Comparison of ENCODE assay signal across 11 cellular contexts in genomic region chr1:111475706-111476105, GRCh38. TPM values are rescaled to one million over a fixed set of nuclear protein-coding genes. Genes with fewer than 3 reads are reported as not detected.
DNase-seq lines count a peak whose midpoint lies in the region; ATAC-seq and TF ChIP-seq lines count a peak whose summit lies in the region.
"Had no signal": no experiment of that assay in that cellular context is flagged by ENCODE, and none has a peak within 500 bp of the region (broad histone marks: within the 10 kb centered on the region; RNA-seq: fewer than 3 reads in every experiment).

No MANE protein-coding gene starts in this region.

- TF ChIP-seq CTCF in esophagus muscularis mucosa (IDR thresholded peaks at IDR 0.05) (no peak), suprapubic skin (IDR thresholded peaks at IDR 0.05) (no peak)

- H3K4me3 ChIP-seq in esophagus muscularis mucosa = peak overlapping the region in 1 of 4 donors; percentile 32
- H3K4me3 ChIP-seq in suprapubic skin = peak overlapping the region; percentile 7

- ATAC-seq in HG02870 (IDR thresholded peaks at IDR 0.05; ENCODE audit: unreplicated experiment) = no peak

- peak overlapping the region; percentile 39 for H3K4me3 Mint-ChIP-seq in activated naive CD4-positive, alpha-beta T cell treated with anti-CD3 and anti-CD28 coated beads for 36 hours
- H3K4me3 Mint-ChIP-seq: nephron progenitor cell had no signal

- H3K36me3 Mint-ChIP-seq in activated naive CD4-positive, alpha-beta T cell treated with anti-CD3 and anti-CD28 coated beads for 36 hours (ENCODE audit: low read depth) = peaks cover 15% of the 10 kb centered on the region

- H3K27ac ChIP-seq in esophagus muscularis mucosa (replicated peaks in 1 of 4) = no peak overlapping the region
- H3K27ac ChIP-seq in suprapubic skin = no peak overlapping the region

- no peaks in the 10 kb centered on the region for H3K27me3 Mint-ChIP-seq in activated naive CD4-positive, alpha-beta T cell treated with anti-CD3 and anti-CD28 coated beads for 36 hours (ENCODE audit: low read depth)

- H3K9me3 Mint-ChIP-seq in activated naive CD4-positive, alpha-beta T cell treated with anti-CD3 and anti-CD28 coated beads for 36 hours = no peaks in the 10 kb centered on the region
- H3K9me3 Mint-ChIP-seq: nephron progenitor cell had no signal

- H3K36me3 ChIP-seq in esophagus muscularis mucosa = peaks cover 0 to 29% (median 19%) of the 10 kb centered on the region in 4 donors
- H3K36me3 ChIP-seq in suprapubic skin = no peaks in the 10 kb centered on the region

- DNase-seq in activated naive CD4-positive, alpha-beta T cell treated with anti-CD3 and anti-CD28 coated beads for 36 hours = peak; percentile 50
- no peak for DNase-seq in activated naive CD4-positive, alpha-beta T cell treated with anti-CD3 and anti-CD28 coated beads, Interleukin-2, amount 50 U/mL, for 16 hours
- peak; percentile 18 for DNase-seq in NCI-H187 treated with DMSO at 0.1 percent for 48 hours (lab: John Stamatoyannopoulos, UW)
- DNase-seq in esophagus muscularis mucosa (ENCODE audit: extremely low spot score) = peak; percentile 39
- DNase-seq in suprapubic skin (ENCODE audit: low spot score in 2 of 2) = no peak
- no peak for DNase-seq in SHP77 treated with DMSO at 0.1 percent for 48 hours (lab: John Stamatoyannopoulos, UW)
- no peak for DNase-seq in NCI-H2171 treated with DMSO at 0.1 percent for 48 hours (lab: John Stamatoyannopoulos, UW)
- DNase-seq: NCI-H146, nephron progenitor cell had no signal

- H3K9me3 ChIP-seq in esophagus muscularis mucosa = no peaks in the 10 kb centered on the region
- no peaks in the 10 kb centered on the region for H3K9me3 ChIP-seq in suprapubic skin

- intact Hi-C loops in activated naive CD4-positive, alpha-beta T cell treated with anti-CD3 and anti-CD28 coated beads for 36 hours (cut with micrococcal nuclease) = loop anchor here (1.0 kb wide), 2 partner anchors 21 to 32 kb away; no protein-coding TSS in a partner anchor
- intact Hi-C loops in esophagus muscularis mucosa (cut with DNase I) = no loop called here

- TF ChIP-seq EP300 in esophagus muscularis mucosa (IDR thresholded peaks at IDR 0.05) (no peak), suprapubic skin (IDR thresholded peaks at IDR 0.05) (no peak)

- peaks cover 43% of the 10 kb centered on the region for H3K4me1 Mint-ChIP-seq in activated naive CD4-positive, alpha-beta T cell treated with anti-CD3 and anti-CD28 coated beads for 36 hours (ENCODE audit: low read depth)

- CTCF ChIA-PET in activated naive CD4-positive, alpha-beta T cell treated with anti-CD3 and anti-CD28 coated beads for 36 hours (lab: Charles Lee) = interaction anchor here (0.5 to 3.8 kb wide), 5 partner anchors 9 to 272 kb away, joined by 3 to 27 read pairs (median 6); no protein-coding TSS in a partner anchor

- TF ChIP-seq POLR2A in esophagus muscularis mucosa (IDR thresholded peaks at IDR 0.05; ENCODE audit: low read depth) (no peak), suprapubic skin (IDR thresholded peaks at IDR 0.05) (no peak)

- H3K4me1 ChIP-seq in esophagus muscularis mucosa = peaks cover 5 to 27% (median 5%) of the 10 kb centered on the region in 4 donors
- H3K4me1 ChIP-seq in suprapubic skin = peaks cover 5% of the 10 kb centered on the region

- 79% methylated on average over 5 of the region's 5 CpGs for WGBS in esophagus muscularis mucosa
- WGBS in suprapubic skin = 86% methylated on average over 5 of the region's 5 CpGs

- H3K27me3 ChIP-seq in esophagus muscularis mucosa (no peaks in the 10 kb centered on the region), suprapubic skin (no peaks in the 10 kb centered on the region)

- H3K27ac Mint-ChIP-seq in activated naive CD4-positive, alpha-beta T cell treated with anti-CD3 and anti-CD28 coated beads for 36 hours = peak overlapping the region; percentile 96
- H3K27ac Mint-ChIP-seq: nephron progenitor cell had no signal

RNA-seq across cellular contexts. Expression of gene C1orf162, which starts 1.9 kb away (rescaled TPM):
- total RNA-seq in activated naive CD4-positive, alpha-beta T cell treated with anti-CD3 and anti-CD28 coated beads for 36 hours = 1 to 10 TPM; 6.4 to 8.2 TPM
- total RNA-seq in esophagus muscularis mucosa (10 to 100 TPM in 3 of 4 donors, 1 to 10 TPM in 1; 7.5 to 23.0 (median 12.2) TPM), suprapubic skin (10 to 100 TPM in 1 of 4 donors, 1 to 10 TPM in 3; 3.4 to 12.2 (median 5.9) TPM)

RNA-seq across cellular contexts. Expression of gene ATP5PB, which starts 26.4 kb away (rescaled TPM):
- total RNA-seq in activated naive CD4-positive, alpha-beta T cell treated with anti-CD3 and anti-CD28 coated beads for 36 hours = 100 to 1,000 TPM; 324 to 331 TPM
- total RNA-seq in esophagus muscularis mucosa (100 to 1,000 TPM; 177 to 203 (median 192) TPM), suprapubic skin (100 to 1,000 TPM in 3 of 4 donors, 10 to 100 TPM in 1; 79.6 to 154 (median 140) TPM)

RNA-seq across cellular contexts. Expression of gene WDR77, which starts 26.6 kb away (rescaled TPM):
- 10 to 100 TPM; 43.1 to 48.8 TPM for total RNA-seq in activated naive CD4-positive, alpha-beta T cell treated with anti-CD3 and anti-CD28 coated beads for 36 hours
- total RNA-seq in esophagus muscularis mucosa (10 to 100 TPM; 20.8 to 27.6 (median 25.7) TPM), suprapubic skin (10 to 100 TPM; 22.8 to 34.7 (median 33.4) TPM)

RNA-seq across cellular contexts. Expression of gene ADORA3, which starts 27.7 kb away (rescaled TPM):
- not detected for total RNA-seq in activated naive CD4-positive, alpha-beta T cell treated with anti-CD3 and anti-CD28 coated beads for 36 hours
- total RNA-seq in esophagus muscularis mucosa (10 to 100 TPM in 1 of 4 donors, 1 to 10 TPM in 3; 4.9 to 13.3 (median 5.1) TPM), suprapubic skin (1 to 10 TPM in 1 of 4 donors, under 1 TPM in 2, not detected in 1; 0.64 to 2.0 (median 0.85) TPM)

RNA-seq across cellular contexts. Expression of gene TMIGD3, which starts 27.7 kb away (rescaled TPM):
- total RNA-seq in activated naive CD4-positive, alpha-beta T cell treated with anti-CD3 and anti-CD28 coated beads for 36 hours = not detected
- total RNA-seq in esophagus muscularis mucosa (1 to 10 TPM; 1.7 to 2.6 (median 2.3) TPM), suprapubic skin (1 to 10 TPM in 1 of 4 donors, not detected in 3; 1.1 TPM)
- total RNA-seq: dermis microvascular lymphatic vessel endothelial cell had no signal

Comparison
In these comparisons a context has a peak if more than half of its experiments do, and no peak if none do; other contexts are left out.
1. DNase-seq: peak in activated naive CD4-positive, alpha-beta T cell treated with anti-CD3 and anti-CD28 coated beads for 36 hours (single experiment), NCI-H187 treated with DMSO at 0.1 percent for 48 hours (single experiment) and esophagus muscularis mucosa (single experiment); none in activated naive CD4-positive, alpha-beta T cell treated with anti-CD3 and anti-CD28 coated beads, Interleukin-2, amount 50 U/mL, for 16 hours (single experiment), suprapubic skin (0 of 2), SHP77 treated with DMSO at 0.1 percent for 48 hours (single experiment) and NCI-H2171 treated with DMSO at 0.1 percent for 48 hours (single experiment).